In genomic region chr2:25358836-25359235, GRCh38 we compare ENCODE assay signal across 22 cellular contexts.
"Had no signal": no experiment of that assay in that cellular context is flagged by ENCODE, and none has a peak within 500 bp of the region (broad histone marks: within the 10 kb centered on the region; RNA-seq: fewer than 3 reads in every experiment).

No MANE protein-coding gene starts in this region.

- H3K9me3 Mint-ChIP-seq: naive thymus-derived CD8-positive, alpha-beta T cell; type B pancreatic cell had no signal

- H3K4me1 ChIP-seq: uterus had no signal

- H3K27me3 ChIP-seq: dorsolateral prefrontal cortex, gastrocnemius medialis, right atrium auricular region, sigmoid colon, suprapubic skin, thyroid gland, uterus had no signal

- H3K27ac Mint-ChIP-seq: naive thymus-derived CD8-positive, alpha-beta T cell; type B pancreatic cell had no signal

- ATAC-seq: esophagus mucosa; gastrocnemius medialis; heart right ventricle; mucosa of descending colon; naive thymus-derived CD8-positive, alpha-beta T cell; stimulated activated naive CD8-positive, alpha-beta T cell treated with anti-CD3 and anti-CD28 coated beads, Interleukin-15, Interleukin-2, amounts not matched to agents 100 U/mL and 50 U/mL, for 24 hours had no signal

- H3K4me3 Mint-ChIP-seq: naive thymus-derived CD8-positive, alpha-beta T cell; type B pancreatic cell had no signal

- H3K27me3 Mint-ChIP-seq: naive thymus-derived CD8-positive, alpha-beta T cell had no signal

- DNase-seq: dorsolateral prefrontal cortex; effector CD8-positive, alpha-beta T cell; gastrocnemius medialis; heart right ventricle; hypothalamus; kidney glomerular epithelial cell; mammary epithelial cell; naive thymus-derived CD8-positive, alpha-beta T cell; sigmoid colon; stimulated activated CD4-positive, alpha-beta T cell treated with anti-CD3 and anti-CD28 coated beads, Interleukin-2, amount 100 ng/mL, for 24 hours; stimulated activated CD4-positive, alpha-beta T cell treated with anti-CD3 and anti-CD28 coated beads, Interleukin-4, amount 100 ng/mL, for 4 hours; stimulated activated naive CD8-positive, alpha-beta T cell treated with anti-CD3 and anti-CD28 coated beads, Interleukin-15, Interleukin-2, amounts not matched to agents 100 U/mL and 50 U/mL, for 24 hours; thyroid gland; uterus had no signal

- H3K36me3 ChIP-seq: gastrocnemius medialis, heart right ventricle, neutrophil, right atrium auricular region, sigmoid colon, suprapubic skin, thyroid gland, uterus had no signal

- H3K36me3 Mint-ChIP-seq: naive thymus-derived CD8-positive, alpha-beta T cell; type B pancreatic cell had no signal

- H3K4me3 ChIP-seq: coronary artery, dorsolateral prefrontal cortex, gastrocnemius medialis, heart right ventricle, mucosa of descending colon, right atrium auricular region, sigmoid colon, skin epidermis, suprapubic skin, thyroid gland, uterus had no signal

- H3K9me3 ChIP-seq: gastrocnemius medialis, heart right ventricle, mucosa of descending colon, neutrophil, right atrium auricular region, sigmoid colon, suprapubic skin, thyroid gland, uterus had no signal
